Comparison of ENCODE assay signal across 1 cellular context in the genomic region with DNA sequence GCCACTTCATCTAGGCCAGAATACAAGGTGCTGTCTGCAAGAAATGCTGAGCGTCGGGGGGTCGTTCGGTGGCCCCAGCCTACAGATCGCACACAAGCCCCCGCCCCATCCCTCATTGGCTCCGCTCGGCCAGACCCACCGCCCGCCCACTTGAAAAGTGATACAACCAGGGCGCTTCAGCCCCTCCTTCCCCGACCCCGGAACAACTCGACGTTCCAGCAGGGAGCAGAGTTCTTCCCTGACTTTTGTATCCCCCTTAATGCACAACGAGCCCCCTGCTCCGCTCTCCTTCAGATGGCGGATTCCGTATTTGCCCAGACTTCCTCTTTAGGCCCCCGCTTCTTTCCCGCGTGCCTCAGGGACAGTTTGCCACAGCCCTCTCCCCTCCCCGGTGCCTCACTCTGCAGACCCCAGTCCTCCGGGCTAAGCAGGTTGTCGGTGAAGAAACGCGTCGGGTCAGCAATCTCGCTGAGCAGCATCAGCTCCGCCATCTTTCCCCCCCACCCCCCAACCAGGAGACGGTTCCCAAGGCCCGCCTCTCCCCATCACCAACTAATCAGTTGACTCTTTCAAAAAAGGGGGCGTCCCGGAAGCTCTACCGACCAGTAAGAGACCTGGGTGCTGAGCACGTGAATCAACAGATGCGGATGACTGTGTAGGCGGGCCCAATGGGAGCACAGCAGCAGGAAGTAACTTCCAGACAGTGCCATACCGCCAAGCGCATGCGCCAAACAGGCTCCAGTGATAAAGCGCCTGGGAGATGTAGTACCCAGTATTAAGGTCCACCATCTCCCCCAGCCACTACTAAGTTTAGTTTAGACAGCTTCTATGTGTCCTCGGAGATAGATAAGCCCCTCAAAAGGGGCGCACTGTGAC.
TF ChIP-seq lines count a peak whose summit lies in the region.

Gene ATF6B, minus strand, starts transcription at position 530 of the 876 bp plus-strand sequence. Its CDS starts 39 bp downstream, at position 491.

TF ChIP-seq in A549, 52 proteins besides CTCF, POLR2A, EP300 and RAD21 (continued from another document):
- TF ChIP-seq, protein P1, sequence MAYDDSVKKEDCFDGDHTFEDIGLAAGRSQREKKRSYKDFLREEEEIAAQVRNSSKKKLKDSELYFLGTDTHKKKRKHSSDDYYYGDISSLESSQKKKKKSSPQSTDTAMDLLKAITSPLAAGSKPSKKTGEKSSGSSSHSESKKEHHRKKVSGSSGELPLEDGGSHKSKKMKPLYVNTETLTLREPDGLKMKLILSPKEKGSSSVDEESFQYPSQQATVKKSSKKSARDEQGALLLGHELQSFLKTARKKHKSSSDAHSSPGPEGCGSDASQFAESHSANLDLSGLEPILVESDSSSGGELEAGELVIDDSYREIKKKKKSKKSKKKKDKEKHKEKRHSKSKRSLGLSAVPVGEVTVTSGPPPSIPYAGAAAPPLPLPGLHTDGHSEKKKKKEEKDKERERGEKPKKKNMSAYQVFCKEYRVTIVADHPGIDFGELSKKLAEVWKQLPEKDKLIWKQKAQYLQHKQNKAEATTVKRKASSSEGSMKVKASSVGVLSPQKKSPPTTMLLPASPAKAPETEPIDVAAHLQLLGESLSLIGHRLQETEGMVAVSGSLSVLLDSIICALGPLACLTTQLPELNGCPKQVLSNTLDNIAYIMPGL (CRISPR knock-in tag; IDR thresholded peaks at IDR 0.05; ENCODE audit: borderline replicate concordance): no peak
- TF ChIP-seq ZC3H11A (IDR thresholded peaks at IDR 0.05) (no peak), NPAS2 (CRISPR knock-in tag; IDR thresholded peaks at IDR 0.05; ENCODE audit: borderline replicate concordance) (no peak), FOSL2 (IDR thresholded peaks at IDR 0.05) (no peak), FOSL2 (CRISPR knock-in tag; IDR thresholded peaks at IDR 0.05) (no peak), BCL3 (IDR thresholded peaks at IDR 0.05) (no peak), HOXB5 (CRISPR knock-in tag; IDR thresholded peaks at IDR 0.05) (no peak), RNF2 (IDR thresholded peaks at IDR 0.05; ENCODE audit: borderline replicate concordance, low read depth) (no peak), BHLHE40 (IDR thresholded peaks at IDR 0.05; ENCODE audit: low read depth, low read length) (no peak), RARB (CRISPR knock-in tag; IDR thresholded peaks at IDR 0.05) (no peak), JUN (IDR thresholded peaks at IDR 0.05) (0 out of 5 replicates have a peak, but pooled peaks of 1 of the 2 experiments have one; percentile 21), SMC3 (IDR thresholded peaks at IDR 0.05) (no peak), CHD4 (IDR thresholded peaks at IDR 0.05; ENCODE audit: borderline replicate concordance) (no peak), ESRRA (IDR thresholded peaks at IDR 0.05; ENCODE audit: borderline replicate concordance, low read length) (no peak), ZSCAN20 (CRISPR knock-in tag; IDR thresholded peaks at IDR 0.05) (no peak), CEBPB (IDR thresholded peaks at IDR 0.05) (no peak), CHD2 (IDR thresholded peaks at IDR 0.05; ENCODE audit: low read length, partially characterized antibody) (no peak), HOXA7 (CRISPR knock-in tag; IDR thresholded peaks at IDR 0.05) (no peak), TFCP2L1 (CRISPR knock-in tag; IDR thresholded peaks at IDR 0.05) (no peak), NR3C1 (IDR thresholded peaks at IDR 0.05) (no peak), MAZ (IDR thresholded peaks at IDR 0.05; ENCODE audit: borderline replicate concordance, low read depth, low read length) (no peak), HOXB13 (CRISPR knock-in tag; IDR thresholded peaks at IDR 0.05; ENCODE audit: low read depth) (no peak), POLR2AphosphoS2 (conservative IDR thresholded peaks at IDR 0.05; ENCODE audit: low read length) (no peak), HEYL (CRISPR knock-in tag; IDR thresholded peaks at IDR 0.05) (no peak), JUNB (IDR thresholded peaks at IDR 0.05) (no peak), KDM5A (IDR thresholded peaks at IDR 0.05) (peak; percentile 86), RFX5 (IDR thresholded peaks at IDR 0.05) (no peak), CBX8 (IDR thresholded peaks at IDR 0.05) (no peak), ZFP36 (IDR thresholded peaks at IDR 0.05; ENCODE audit: borderline replicate concordance, partially characterized antibody) (no peak), PHF8 (IDR thresholded peaks at IDR 0.05; ENCODE audit: borderline replicate concordance, low read depth) (peak; percentile 58; the same call in 1 of the 2 replicates), HES2 (IDR thresholded peaks at IDR 0.05) (no peak), SREBF2 (IDR thresholded peaks at IDR 0.05) (no peak), KDM1A (IDR thresholded peaks at IDR 0.05; ENCODE audit: low read depth) (no peak), MAFK (IDR thresholded peaks at IDR 0.05; ENCODE audit: partially characterized antibody) (peak; percentile 68)
- TF ChIP-seq, protein P2, sequence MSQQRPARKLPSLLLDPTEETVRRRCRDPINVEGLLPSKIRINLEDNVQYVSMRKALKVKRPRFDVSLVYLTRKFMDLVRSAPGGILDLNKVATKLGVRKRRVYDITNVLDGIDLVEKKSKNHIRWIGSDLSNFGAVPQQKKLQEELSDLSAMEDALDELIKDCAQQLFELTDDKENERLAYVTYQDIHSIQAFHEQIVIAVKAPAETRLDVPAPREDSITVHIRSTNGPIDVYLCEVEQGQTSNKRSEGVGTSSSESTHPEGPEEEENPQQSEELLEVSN (IDR thresholded peaks at IDR 0.05; ENCODE audit: borderline replicate concordance, low read depth): no peak
- TF ChIP-seq, protein P3, sequence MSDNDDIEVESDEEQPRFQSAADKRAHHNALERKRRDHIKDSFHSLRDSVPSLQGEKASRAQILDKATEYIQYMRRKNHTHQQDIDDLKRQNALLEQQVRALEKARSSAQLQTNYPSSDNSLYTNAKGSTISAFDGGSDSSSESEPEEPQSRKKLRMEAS (IDR thresholded peaks at IDR 0.05): peak; percentile 21; the same call in 1 of the 2 replicates
- TF ChIP-seq, protein P4, sequence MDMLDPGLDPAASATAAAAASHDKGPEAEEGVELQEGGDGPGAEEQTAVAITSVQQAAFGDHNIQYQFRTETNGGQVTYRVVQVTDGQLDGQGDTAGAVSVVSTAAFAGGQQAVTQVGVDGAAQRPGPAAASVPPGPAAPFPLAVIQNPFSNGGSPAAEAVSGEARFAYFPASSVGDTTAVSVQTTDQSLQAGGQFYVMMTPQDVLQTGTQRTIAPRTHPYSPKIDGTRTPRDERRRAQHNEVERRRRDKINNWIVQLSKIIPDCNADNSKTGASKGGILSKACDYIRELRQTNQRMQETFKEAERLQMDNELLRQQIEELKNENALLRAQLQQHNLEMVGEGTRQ (IDR thresholded peaks at IDR 0.05): peak; percentile 80
- TF ChIP-seq, protein P5, sequence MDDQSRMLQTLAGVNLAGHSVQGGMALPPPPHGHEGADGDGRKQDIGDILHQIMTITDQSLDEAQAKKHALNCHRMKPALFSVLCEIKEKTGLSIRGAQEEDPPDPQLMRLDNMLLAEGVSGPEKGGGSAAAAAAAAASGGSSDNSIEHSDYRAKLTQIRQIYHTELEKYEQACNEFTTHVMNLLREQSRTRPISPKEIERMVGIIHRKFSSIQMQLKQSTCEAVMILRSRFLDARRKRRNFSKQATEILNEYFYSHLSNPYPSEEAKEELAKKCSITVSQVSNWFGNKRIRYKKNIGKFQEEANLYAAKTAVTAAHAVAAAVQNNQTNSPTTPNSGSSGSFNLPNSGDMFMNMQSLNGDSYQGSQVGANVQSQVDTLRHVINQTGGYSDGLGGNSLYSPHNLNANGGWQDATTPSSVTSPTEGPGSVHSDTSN (IDR thresholded peaks at IDR 0.05): no peak
- TF ChIP-seq, protein P6, sequence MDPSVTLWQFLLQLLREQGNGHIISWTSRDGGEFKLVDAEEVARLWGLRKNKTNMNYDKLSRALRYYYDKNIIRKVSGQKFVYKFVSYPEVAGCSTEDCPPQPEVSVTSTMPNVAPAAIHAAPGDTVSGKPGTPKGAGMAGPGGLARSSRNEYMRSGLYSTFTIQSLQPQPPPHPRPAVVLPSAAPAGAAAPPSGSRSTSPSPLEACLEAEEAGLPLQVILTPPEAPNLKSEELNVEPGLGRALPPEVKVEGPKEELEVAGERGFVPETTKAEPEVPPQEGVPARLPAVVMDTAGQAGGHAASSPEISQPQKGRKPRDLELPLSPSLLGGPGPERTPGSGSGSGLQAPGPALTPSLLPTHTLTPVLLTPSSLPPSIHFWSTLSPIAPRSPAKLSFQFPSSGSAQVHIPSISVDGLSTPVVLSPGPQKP (IDR thresholded peaks at IDR 0.05; ENCODE audit: low read depth, low read length): no peak
